Comparison of ENCODE assay signal across 8 cellular contexts in the genomic region with DNA sequence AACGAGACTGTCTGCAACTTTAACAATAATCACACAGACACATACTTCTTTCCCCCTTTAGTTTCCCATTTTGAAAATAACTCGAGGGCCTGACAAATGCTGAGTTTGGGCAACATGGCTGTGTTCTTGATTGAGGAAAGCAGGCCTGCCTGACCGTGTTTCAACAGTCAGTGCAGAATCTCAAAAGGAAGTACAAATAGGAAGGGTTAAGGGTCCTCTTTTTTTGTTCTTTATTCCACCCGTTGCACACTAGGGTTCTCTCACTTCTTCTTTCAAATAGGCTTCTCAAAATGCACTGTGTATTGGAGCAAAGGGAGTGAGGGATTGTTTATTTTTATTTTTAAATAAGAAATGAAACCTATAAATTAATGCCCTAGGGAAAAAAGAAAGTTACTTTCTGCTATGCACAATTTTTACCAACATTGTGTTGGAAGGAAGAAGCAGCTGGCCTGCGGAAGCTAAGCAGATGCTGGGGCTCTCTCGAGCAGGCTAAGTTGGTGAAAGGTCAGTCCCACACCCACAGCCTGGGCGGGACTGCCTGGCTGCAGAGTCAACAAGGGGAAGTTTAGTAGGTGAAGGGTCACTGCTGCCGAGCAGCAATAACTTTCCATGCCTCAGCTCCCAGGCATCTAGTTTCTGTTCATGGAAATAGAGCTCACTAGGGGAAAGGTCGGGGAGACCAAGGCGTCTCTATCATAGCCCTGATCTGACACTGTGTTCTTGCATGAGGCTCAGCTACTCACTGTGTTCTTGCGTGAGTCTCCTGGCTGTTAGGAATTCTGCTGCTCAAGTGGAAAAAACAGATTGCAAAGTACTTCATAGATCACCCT. TPM values are rescaled to one million over a fixed set of nuclear protein-coding genes. Genes with fewer than 3 reads are reported as not detected.
DNase-seq lines count a peak whose midpoint lies in the region; ATAC-seq and TF ChIP-seq lines count a peak whose summit lies in the region.

No MANE protein-coding gene starts in this region.

- no peaks in the 10 kb centered on the region for H4K20me1 ChIP-seq in osteoblast (ENCODE audit: insufficient read depth, low read length)

- H3K27ac ChIP-seq in adrenal gland (peak overlapping the region; percentile 81 to 99 (median 92)), osteoblast (ENCODE audit: low read depth, low read length) (peak overlapping the region; percentile 76)

- H2AFZ ChIP-seq in osteoblast (ENCODE audit: low read length), result peak overlapping the region; percentile 80

- no peaks in the 10 kb centered on the region for H3K4me1 Mint-ChIP-seq in stimulated activated naive CD8-positive, alpha-beta T cell treated with anti-CD3 and anti-CD28 coated beads, Interleukin-15, amount 100 ng/mL, for 72 hours

- H3K27me3 ChIP-seq in adrenal gland, result no peaks in the 10 kb centered on the region
- no peaks in the 10 kb centered on the region for H3K27me3 ChIP-seq in osteoblast (ENCODE audit: insufficient read depth, low read length)

- H3K9me3 Mint-ChIP-seq in stimulated activated naive CD8-positive, alpha-beta T cell treated with anti-CD3 and anti-CD28 coated beads, Interleukin-15, amount 100 ng/mL, for 72 hours, result peaks cover 0 to 4% of the 10 kb centered on the region in 2 donors

- peak in 1 of 2 donors; percentile 69 for TF ChIP-seq POLR2A in adrenal gland (IDR thresholded peaks at IDR 0.05)

- TF ChIP-seq CTCF in adrenal gland (IDR thresholded peaks at IDR 0.05) (no peak), osteoblast (IDR thresholded peaks at IDR 0.05; ENCODE audit: extremely low read depth, low read depth, low read length) (no peak)

- intact Hi-C loops in adrenal gland (cut with DNase I), result loop anchor here in 1 of 2 donors (10.0 kb wide), 1 partner anchor 76 kb away; no protein-coding TSS in a partner anchor
- intact Hi-C loops in Right ventricle myocardium inferior (cut with DNase I), result loop anchor here (1.0 kb wide), 3 partner anchors 12 to 58 kb away; partner anchors contain the start of gene PDK4

- WGBS in adrenal gland, 4 donors, result 6 to 10% (median 7%) methylated on average over 11 of the region's 11 CpGs

- H3K36me3 ChIP-seq in adrenal gland (replicated peaks in 1 of 2), result no peaks in the 10 kb centered on the region
- no peaks in the 10 kb centered on the region for H3K36me3 ChIP-seq in osteoblast (ENCODE audit: insufficient read depth, low read length)

- H3K27me3 Mint-ChIP-seq in stimulated activated naive CD8-positive, alpha-beta T cell treated with anti-CD3 and anti-CD28 coated beads, Interleukin-15, amount 100 ng/mL, for 72 hours, result peaks cover 15% of the 10 kb centered on the region

- H3K4me3 Mint-ChIP-seq in stimulated activated naive CD8-positive, alpha-beta T cell treated with anti-CD3 and anti-CD28 coated beads, Interleukin-15, amount 100 ng/mL, for 72 hours, result no peak overlapping the region

- DNase-seq in stimulated activated naive CD8-positive, alpha-beta T cell treated with anti-CD3 and anti-CD28 coated beads, Interleukin-15, Interleukin-2, amounts not matched to agents 100 U/mL and 50 U/mL, for 24 hours, result peak; percentile 19
- DNase-seq in stimulated activated naive CD8-positive, alpha-beta T cell treated with anti-CD3 and anti-CD28 coated beads, Interleukin-15, amount 100 ng/mL, for 72 hours, result no peak
- peak; percentile 66 for DNase-seq in NCI-H146 (lab: John Stamatoyannopoulos, UW)
- DNase-seq in adrenal gland, result peak; percentile 86 to 98 (median 96)
- DNase-seq in Right ventricle myocardium inferior (ENCODE audit: missing footprints), result peak; percentile 96
- peak; percentile 96 for DNase-seq in osteoblast (ENCODE audit: insufficient read length, low spot score, missing footprints)
- no peak for DNase-seq in NCI-H1092 (lab: John Stamatoyannopoulos, UW)

- H3K27ac Mint-ChIP-seq in stimulated activated naive CD8-positive, alpha-beta T cell treated with anti-CD3 and anti-CD28 coated beads, Interleukin-15, amount 100 ng/mL, for 72 hours, result no peak overlapping the region

- H3K4me1 ChIP-seq in adrenal gland (replicated peaks in 1 of 2) (peaks cover 33 to 61% of the 10 kb centered on the region in 2 donors), osteoblast (ENCODE audit: insufficient read depth, low read length) (peaks cover 28% of the 10 kb centered on the region)

- H3K9me3 ChIP-seq in adrenal gland (replicated peaks in 1 of 3) (no peaks in the 10 kb centered on the region), osteoblast (ENCODE audit: low read depth, low read length) (no peaks in the 10 kb centered on the region)

- H3K4me3 ChIP-seq in adrenal gland, result peak overlapping the region in 1 of 4 donors; percentile 39
- H3K4me3 ChIP-seq in osteoblast (ENCODE audit: insufficient read depth, low read length), result peak overlapping the region; percentile 30

- peak overlapping the region; percentile 78 for H3K4me2 ChIP-seq in osteoblast (ENCODE audit: insufficient read depth, low read length)

- H3K79me2 ChIP-seq in osteoblast (ENCODE audit: insufficient read depth, low read length), result no peaks in the 10 kb centered on the region

- ATAC-seq in stimulated activated naive CD8-positive, alpha-beta T cell treated with anti-CD3 and anti-CD28 coated beads, Interleukin-15, Interleukin-2, amounts not matched to agents 100 U/mL and 50 U/mL, for 24 hours, result peak; percentile 72
- ATAC-seq in stimulated activated naive CD8-positive, alpha-beta T cell treated with anti-CD3 and anti-CD28 coated beads, Interleukin-15, amount 100 ng/mL, for 72 hours, result no peak
- ATAC-seq in HG02798 (IDR thresholded peaks at IDR 0.05; ENCODE audit: poor library complexity, unreplicated experiment) (peak; percentile 99), Right ventricle myocardium inferior (peak; percentile 98)

RNA-seq across cellular contexts. Expression of gene PDK4, which starts 12.2 kb away (rescaled TPM):
- total RNA-seq in adrenal gland (100 to 1,000 TPM; 211 to 690 (median 445) TPM), Right ventricle myocardium inferior (431 TPM), osteoblast (0.36 and 0.59 TPM in 2 replicates)
- 100 to 1,000 TPM in 1 of 3 donors, 10 to 100 TPM in 2; 79.4 to 323 (median 82.0) TPM for polyA plus RNA-seq in adrenal gland

Comparison
In these comparisons a context has a peak if more than half of its experiments do, and no peak if none do; other contexts are left out.
1. DNase-seq: peak in stimulated activated naive CD8-positive, alpha-beta T cell treated with anti-CD3 and anti-CD28 coated beads, Interleukin-15, Interleukin-2, amounts not matched to agents 100 U/mL and 50 U/mL, for 24 hours (single experiment), NCI-H146 (single experiment), adrenal gland (7 of 7), Right ventricle myocardium inferior (single experiment) and osteoblast (single experiment); none in stimulated activated naive CD8-positive, alpha-beta T cell treated with anti-CD3 and anti-CD28 coated beads, Interleukin-15, amount 100 ng/mL, for 72 hours (0 of 2) and NCI-H1092 (single experiment).
2. RNA of gene PDK4, which starts 12.2 kb away (total RNA-seq): 211 to 690 TPM in adrenal gland and 431 TPM in Right ventricle myocardium inferior (single experiment); 0.36 to 0.59 TPM in osteoblast; every median in the first group is over 100 times any median in the second.